ENCODE assay signal across 8 cellular contexts in the genomic region with DNA sequence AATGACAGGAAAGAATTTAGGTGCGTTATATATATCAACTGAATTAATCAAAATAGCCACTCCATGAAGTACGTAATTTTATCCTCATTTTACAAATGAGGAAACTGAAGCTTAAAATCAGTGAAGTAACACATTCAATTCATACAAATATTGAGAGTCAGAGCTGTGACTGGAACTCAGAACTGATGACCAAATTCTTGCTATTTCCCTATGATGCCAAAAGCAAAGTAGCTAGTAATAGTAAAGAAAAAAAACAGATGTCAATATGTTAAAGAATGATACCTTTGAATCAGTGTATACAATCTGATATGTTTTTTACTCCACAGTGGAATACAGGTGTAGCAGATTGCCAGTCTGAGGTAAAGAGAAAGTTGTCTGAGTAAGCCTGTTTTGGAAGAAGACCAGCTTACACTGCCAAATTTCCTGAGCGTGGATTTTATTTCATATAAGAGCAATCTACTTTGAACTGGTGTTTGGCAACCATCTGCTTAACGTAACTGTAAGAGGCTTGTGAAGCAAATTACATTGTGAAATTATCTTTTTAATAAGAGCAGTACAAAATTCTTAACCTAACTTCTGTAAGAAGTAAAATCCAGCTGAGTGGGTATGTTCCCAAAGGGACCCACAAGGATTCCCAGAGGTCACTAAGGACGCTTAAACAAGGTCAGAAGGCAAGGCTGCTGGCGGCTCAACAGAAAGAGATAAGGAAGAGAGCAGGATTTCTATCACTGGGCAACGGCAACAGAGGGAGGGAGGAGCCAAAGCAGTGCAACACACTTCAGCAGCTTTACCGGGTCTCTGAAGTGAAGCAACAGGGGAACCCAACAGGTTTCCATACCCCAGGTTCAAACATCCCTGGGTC.
A peak's percentile ranks its signal among the peaks of the same experiment; 100 is the strongest.
DNase-seq lines count a peak whose midpoint lies in the region; ATAC-seq and TF ChIP-seq lines count a peak whose summit lies in the region.

No MANE protein-coding gene starts in this region.

- H3K4me3 Mint-ChIP-seq in naive B cell, result peak overlapping the region in 7 of 8 donors; percentile 12 to 89 (median 68)
- H3K4me3 Mint-ChIP-seq in activated naive CD4-positive, alpha-beta T cell treated with anti-CD3 and anti-CD28 coated beads, Interleukin-2, amount 10 ng/mL, durations not matched to agents 7 days and 5 days, result no peak overlapping the region

- CTCF ChIA-PET in activated naive CD4-positive, alpha-beta T cell treated with anti-CD3 and anti-CD28 coated beads, Interleukin-2, amount 10 ng/mL, durations not matched to agents 7 days and 5 days (lab: Charles Lee), result no interaction called here

- H3K27ac Mint-ChIP-seq in naive B cell, result peak overlapping the region in 5 of 6 donors; percentile 18 to 96 (median 81)
- H3K27ac Mint-ChIP-seq in activated naive CD4-positive, alpha-beta T cell treated with anti-CD3 and anti-CD28 coated beads, Interleukin-2, amount 10 ng/mL, durations not matched to agents 7 days and 5 days, result no peak overlapping the region

- no peaks in the 10 kb centered on the region for H3K36me3 Mint-ChIP-seq in naive B cell
- no peaks in the 10 kb centered on the region for H3K36me3 Mint-ChIP-seq in activated naive CD4-positive, alpha-beta T cell treated with anti-CD3 and anti-CD28 coated beads, Interleukin-2, amount 10 ng/mL, durations not matched to agents 7 days and 5 days

- peak overlapping the region; percentile 26 for H3K4me3 ChIP-seq in choroid plexus epithelial cell (ENCODE audit: low read depth, low read length)

- ATAC-seq in GM19468 (IDR thresholded peaks at IDR 0.05; ENCODE audit: extremely low read depth, unreplicated experiment) (peak; percentile 29), naive B cell (ENCODE audit: low read depth in 2 of 2) (peak; percentile 87 to 94), GM21825 (IDR thresholded peaks at IDR 0.05; ENCODE audit: unreplicated experiment) (no peak)

- no peaks in the 10 kb centered on the region for H3K27me3 Mint-ChIP-seq in naive B cell
- H3K27me3 Mint-ChIP-seq in activated naive CD4-positive, alpha-beta T cell treated with anti-CD3 and anti-CD28 coated beads, Interleukin-2, amount 10 ng/mL, durations not matched to agents 7 days and 5 days, result peaks cover 4% of the 10 kb centered on the region

- no peak for TF ChIP-seq CTCF in choroid plexus epithelial cell (conservative IDR thresholded peaks at IDR 0.05; ENCODE audit: low read depth, low read length)

- H3K9me3 Mint-ChIP-seq in naive B cell, result no peaks in the 10 kb centered on the region
- H3K9me3 Mint-ChIP-seq in activated naive CD4-positive, alpha-beta T cell treated with anti-CD3 and anti-CD28 coated beads, Interleukin-2, amount 10 ng/mL, durations not matched to agents 7 days and 5 days, result no peaks in the 10 kb centered on the region

- peaks cover 9 to 48% (median 20%) of the 10 kb centered on the region in 3 donors for H3K4me1 Mint-ChIP-seq in naive B cell
- no peaks in the 10 kb centered on the region for H3K4me1 Mint-ChIP-seq in activated naive CD4-positive, alpha-beta T cell treated with anti-CD3 and anti-CD28 coated beads, Interleukin-2, amount 10 ng/mL, durations not matched to agents 7 days and 5 days

- peak; percentile 14 for DNase-seq in CMK (ENCODE audit: low read depth)
- peak; percentile 63 for DNase-seq in NCI-H2196 treated with DMSO at 0.1 percent for 48 hours (lab: John Stamatoyannopoulos, UW; ENCODE audit: unreplicated experiment)
- peak; percentile 77 for DNase-seq in choroid plexus epithelial cell (ENCODE audit: low read depth)
- DNase-seq in naive B cell, result peak; percentile 12
- no peak for DNase-seq in activated naive CD4-positive, alpha-beta T cell treated with anti-CD3 and anti-CD28 coated beads, Interleukin-2, amount 10 ng/mL, durations not matched to agents 7 days and 5 days
- no peak for DNase-seq in stimulated activated naive CD4-positive, alpha-beta T cell treated with Interleukin-2 at 50 U/mL for 16 hours (lab: John Stamatoyannopoulos, UW)

Comparison
In these comparisons a context has a peak if more than half of its experiments do, and no peak if none do; other contexts are left out.
1. DNase-seq: peak in CMK (single experiment), NCI-H2196 treated with DMSO at 0.1 percent for 48 hours (single experiment), choroid plexus epithelial cell (single experiment) and naive B cell (single experiment); none in activated naive CD4-positive, alpha-beta T cell treated with anti-CD3 and anti-CD28 coated beads, Interleukin-2, amount 10 ng/mL, durations not matched to agents 7 days and 5 days (single experiment) and stimulated activated naive CD4-positive, alpha-beta T cell treated with Interleukin-2 at 50 U/mL for 16 hours (single experiment).